In genomic region chr10:122120008-122120744, GRCh38 we compare ENCODE assay signal across 1 cellular context.
TF ChIP-seq lines count a peak whose summit lies in the region.

No MANE protein-coding gene starts in this region.

TF ChIP-seq in GM23338, 12 proteins besides CTCF, POLR2A, EP300 and RAD21 (continued from another document):
- TF ChIP-seq ZNF462 (CRISPR knock-in tag; IDR thresholded peaks at IDR 0.05) (no peak), ETS1 (IDR thresholded peaks at IDR 0.05) (no peak), EZH2phosphoT487 (IDR thresholded peaks at IDR 0.05; ENCODE audit: unreplicated experiment) (no peak), JUNB (IDR thresholded peaks at IDR 0.05; ENCODE audit: unreplicated experiment) (no peak), ZNF114 (CRISPR knock-in tag; IDR thresholded peaks at IDR 0.05) (no peak)
